ENCODE assay signal across 1 cellular context in the genomic region with DNA sequence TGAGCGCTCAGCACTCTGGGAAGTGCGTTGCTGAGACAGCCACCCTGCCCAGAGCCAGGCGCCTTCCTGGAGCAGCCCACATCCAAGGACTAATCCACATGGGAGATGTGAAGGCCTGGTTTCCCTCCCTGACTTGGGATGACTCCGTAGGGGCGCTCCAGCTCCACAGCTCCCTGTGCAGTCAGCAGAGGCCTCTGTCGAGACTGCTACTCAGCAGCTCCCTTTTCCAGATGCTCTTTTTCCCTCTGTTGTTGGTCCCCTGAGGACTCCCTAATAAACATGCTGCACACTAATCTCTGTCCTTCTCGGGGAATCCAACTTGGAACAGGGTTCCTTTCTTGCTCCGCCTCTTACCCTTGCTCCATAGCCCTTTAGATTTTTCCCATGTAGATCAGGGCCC.
TF ChIP-seq lines count a peak whose summit lies in the region.

No MANE protein-coding gene starts in this region.

TF ChIP-seq in HepG2, 621 proteins besides CTCF, POLR2A, EP300 and RAD21 (continued from another document):
- TF ChIP-seq SNAPC4 (CRISPR knock-in tag; IDR thresholded peaks at IDR 0.05) (no peak), ZNF329 (CRISPR knock-in tag; IDR thresholded peaks at IDR 0.05; ENCODE audit: low read depth) (no peak), BRCA1 (CRISPR knock-in tag; IDR thresholded peaks at IDR 0.05) (no peak), AGO1 (IDR thresholded peaks at IDR 0.05; ENCODE audit: low read depth, low read length, poor library complexity, severe bottlenecking) (no peak), ZNF12 (CRISPR knock-in tag; IDR thresholded peaks at IDR 0.05) (no peak), ZNF512B (CRISPR knock-in tag; IDR thresholded peaks at IDR 0.05; ENCODE audit: borderline replicate concordance) (no peak), ZNF720 (CRISPR knock-in tag; IDR thresholded peaks at IDR 0.05) (no peak), KLF6 (CRISPR knock-in tag; IDR thresholded peaks at IDR 0.05) (no peak)
